ENCODE assay signal across 11 cellular contexts in the genomic region with DNA sequence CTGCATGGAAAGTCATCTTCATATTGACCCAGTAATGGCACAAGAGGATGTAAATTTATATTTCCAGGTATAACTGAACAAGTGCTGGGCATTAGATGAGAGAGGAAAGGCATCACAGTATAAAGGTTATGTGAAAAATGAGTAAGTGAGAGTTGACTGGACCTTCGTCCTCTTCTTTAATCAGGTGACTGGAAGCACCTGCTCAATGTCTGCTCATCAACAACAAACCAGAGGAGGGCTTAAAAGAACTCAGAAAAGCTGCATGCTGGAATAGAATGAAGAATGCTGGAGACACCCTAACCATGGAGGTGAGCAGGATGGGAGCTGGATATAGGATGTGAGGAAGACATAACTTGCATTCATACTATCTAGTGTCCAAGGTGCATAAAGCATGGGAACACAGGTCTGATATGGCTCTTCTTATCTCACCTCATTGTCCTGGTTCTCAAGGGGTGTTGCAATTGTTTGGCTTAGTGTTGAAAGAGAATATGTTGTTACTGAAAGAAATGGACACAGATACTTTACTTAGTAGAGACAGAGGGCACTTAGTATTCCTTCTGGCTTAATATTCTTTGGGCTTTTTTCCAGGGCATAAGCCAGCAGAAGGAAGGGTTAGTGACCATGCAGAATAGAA. TPM values are rescaled to one million over a fixed set of nuclear protein-coding genes. Genes with fewer than 3 reads are reported as not detected.
"Had no signal": no experiment of that assay in that cellular context is flagged by ENCODE, and none has a peak within 500 bp of the region (broad histone marks: within the 10 kb centered on the region; RNA-seq: fewer than 3 reads in every experiment).

No MANE protein-coding gene starts in this region.

- H3K36me3 ChIP-seq: HAP-1 had no signal

- H3K4me1 ChIP-seq: HAP-1 had no signal

- H3K4me1 Mint-ChIP-seq: IgD-negative memory B cell had no signal

- H3K27ac ChIP-seq: GM23248, HL-60 had no signal

- H3K4me3 Mint-ChIP-seq: HFFc6 had no signal

- H3K9ac ChIP-seq: GM23248 had no signal

- H2AFZ ChIP-seq: GM23248 had no signal

- DNase-seq: GM23248, GOT3, H7, HFFc6, KBM-7 had no signal

- H3K4me3 ChIP-seq: GM23248, HAP-1 had no signal

- H3K27ac Mint-ChIP-seq: HFFc6 had no signal

- FAIRE-seq: HTR-8/SVneo had no signal

- ATAC-seq: HCT116 had no signal

- H3K9me3 ChIP-seq: HAP-1 had no signal

RNA-seq across cellular contexts. Expression of a gene that starts 7.3 kb away (rescaled TPM):
- total RNA-seq: GM23248, H4, H7, HFFc6 had no signal
- polyA plus RNA-seq: GM23248, IgD-negative memory B cell had no signal
